Comparison of ENCODE assay signal across 1 cellular context in genomic region chr7:156949541-156950380, GRCh38.
A peak's percentile ranks its signal among the peaks of the same experiment; 100 is the strongest.
TF ChIP-seq lines count a peak whose summit lies in the region.

TSS of gene NOM1 (plus strand) at chr7:156949712. CDS start at chr7:156949738, 26 bp downstream.

TF ChIP-seq in K562, 482 proteins besides CTCF, POLR2A, EP300 and RAD21 (continued from another document):
- no peak for TF ChIP-seq RNF219 (CRISPR knock-in tag; IDR thresholded peaks at IDR 0.05)
- peak; percentile 98 for TF ChIP-seq POLR2G (IDR thresholded peaks at IDR 0.05; ENCODE audit: low read depth, low read length)
- no peak for TF ChIP-seq ZNF644 (tag; IDR thresholded peaks at IDR 0.05; ENCODE audit: low read depth)
- peak; percentile 32 for TF ChIP-seq ZFP36 (IDR thresholded peaks at IDR 0.05; ENCODE audit: low read depth, low read length, partially characterized antibody)
- TF ChIP-seq ARNT (IDR thresholded peaks at IDR 0.05) = no peak
- no peak for TF ChIP-seq CBFA2T3 (IDR thresholded peaks at IDR 0.05)
- peak; percentile 37; the same call in 1 of the 2 replicates for TF ChIP-seq USF1 (CRISPR knock-in tag; IDR thresholded peaks at IDR 0.05)
- peak; percentile 5; the same call in 1 of the 2 replicates for TF ChIP-seq TARDBP (IDR thresholded peaks at IDR 0.05)
- TF ChIP-seq LCOR (CRISPR knock-in tag; IDR thresholded peaks at IDR 0.05) = peak; percentile 80
- TF ChIP-seq FOXJ2 (tag; IDR thresholded peaks at IDR 0.05) = no peak
- TF ChIP-seq KLF13 (tag; IDR thresholded peaks at IDR 0.05; ENCODE audit: borderline replicate concordance, low read depth) = peak; percentile 48; the same call in 1 of the 2 replicates
- peak; percentile 33; the same call in 1 of the 2 replicates for TF ChIP-seq TCF3 (CRISPR knock-in tag; IDR thresholded peaks at IDR 0.05)
- TF ChIP-seq E2F3 (CRISPR knock-in tag; IDR thresholded peaks at IDR 0.05) = peak; percentile 97
- TF ChIP-seq ZBTB11 (CRISPR knock-in tag; IDR thresholded peaks at IDR 0.05) = peak in 1 of 3 experiments; percentile 52; a peak in 1 of 6 replicates
- TF ChIP-seq ZNF232 (CRISPR knock-in tag; IDR thresholded peaks at IDR 0.05) = peak; percentile 83; the same call in 1 of the 2 replicates
- TF ChIP-seq SMC3 (conservative IDR thresholded peaks at IDR 0.05; ENCODE audit: insufficient read depth, low read depth, low read length) = peak; percentile 46; the same call in 1 of the 2 replicates
